In genomic region chr19:5339470-5339949, GRCh38 we compare ENCODE assay signal across 9 cellular contexts. TPM values are rescaled to one million over a fixed set of nuclear protein-coding genes. Genes with fewer than 3 reads are reported as not detected.
A peak's percentile ranks its signal among the peaks of the same experiment; 100 is the strongest.
DNase-seq lines count a peak whose midpoint lies in the region; TF ChIP-seq lines count a peak whose summit lies in the region.
"Had no signal": no experiment of that assay in that cellular context is flagged by ENCODE, and none has a peak within 500 bp of the region (broad histone marks: within the 10 kb centered on the region; RNA-seq: fewer than 3 reads in every experiment).

No MANE protein-coding gene starts in this region.

- intact Hi-C loops in Calu3 (cut with micrococcal nuclease; ENCODE audit: unreplicated experiment) = no loop called here
- intact Hi-C loops in OCI-LY7 (cut with micrococcal nuclease; ENCODE audit: unreplicated experiment) = loop anchor here (5.0 kb wide), 1 partner anchor 62 kb away; no protein-coding TSS in a partner anchor

- H3K23ac ChIP-seq in trophoblast cell (ENCODE audit: low read length) = no peak overlapping the region

- peak overlapping the region; percentile 29 for H4K8ac ChIP-seq in trophoblast cell (ENCODE audit: low read depth, low read length)

- H3K4me3 ChIP-seq in OCI-LY7 (ENCODE audit: low read depth, low read length, poor library complexity, severe bottlenecking) (peak overlapping the region; percentile 77), fibroblast of lung (replicated peaks in 1 of 4; ENCODE audit: control extremely low read depth in 1 of 4, insufficient read depth in 1 of 4, low read depth in 3 of 4, low read length in 4 of 4) (peak overlapping the region; percentile 44 to 64 (median 46)), trophoblast cell (ENCODE audit: low read depth, low read length) (peak overlapping the region; percentile 68)

- H3K9me2 ChIP-seq in OCI-LY7 (ENCODE audit: insufficient read depth, low read length) = no peaks in the 10 kb centered on the region

- CTCF ChIA-PET in Calu3 (lab: Charles Lee) = no interaction called here
- CTCF ChIA-PET in OCI-LY7 (lab: Charles Lee; ENCODE audit: unreplicated experiment) = no interaction called here

- peaks cover 50% of the 10 kb centered on the region for H3K4me1 ChIP-seq in OCI-LY7 (ENCODE audit: insufficient read depth, low read length, poor library complexity, severe bottlenecking)
- H3K4me1 ChIP-seq in fibroblast of lung (ENCODE audit: control insufficient read depth, extremely low read depth, insufficient read depth, low read length) = no peaks in the 10 kb centered on the region
- H3K4me1 ChIP-seq in trophoblast cell (ENCODE audit: control insufficient read depth in 1 of 2, insufficient read depth in 2 of 2, low read length in 2 of 2) = peaks cover 4 to 6% of the 10 kb centered on the region in 2 experiments

- POLR2A ChIA-PET in OCI-LY7 (lab: Charles Lee) = no interaction called here

- H3K79me2 ChIP-seq in OCI-LY7 (ENCODE audit: insufficient read depth, low read depth, low read length) (no peaks in the 10 kb centered on the region), fibroblast of lung (ENCODE audit: control insufficient read depth, insufficient read depth, low read length) (no peaks in the 10 kb centered on the region), trophoblast cell (ENCODE audit: control insufficient read depth, insufficient read depth, low read length, poor library complexity) (peaks cover 1% of the 10 kb centered on the region)

- H3K4me1 Mint-ChIP-seq in Calu3 (ENCODE audit: low read depth, unreplicated experiment) = peaks cover 18% of the 10 kb centered on the region

- H3K9me3 ChIP-seq in OCI-LY7 (ENCODE audit: low read length) (no peaks in the 10 kb centered on the region), fibroblast of lung (ENCODE audit: control insufficient read depth, insufficient read depth, low read depth, low read length) (no peaks in the 10 kb centered on the region), trophoblast cell (ENCODE audit: insufficient read depth, low read depth, low read length) (peaks cover 4% of the 10 kb centered on the region)

- no peaks in the 10 kb centered on the region for H3K9me3 Mint-ChIP-seq in Calu3 (ENCODE audit: low read depth, unreplicated experiment)

- H4K20me1 ChIP-seq in OCI-LY7 (ENCODE audit: insufficient read depth, low read length) = no peaks in the 10 kb centered on the region; the same call in 1 of the 2 replicates
- no peaks in the 10 kb centered on the region for H4K20me1 ChIP-seq in fibroblast of lung (ENCODE audit: control insufficient read depth, extremely low read depth, insufficient read depth, low read length)

- no peak overlapping the region for H2BK12ac ChIP-seq in trophoblast cell (ENCODE audit: low read length)

- H3K27me3 ChIP-seq in fibroblast of lung (ENCODE audit: control insufficient read depth, insufficient read depth, low read length) = peaks cover 20% of the 10 kb centered on the region
- H3K27me3 ChIP-seq in trophoblast cell (ENCODE audit: insufficient read depth, low read length) = peaks cover 20% of the 10 kb centered on the region

- peak overlapping the region; percentile 54 for H3K4ac ChIP-seq in trophoblast cell (ENCODE audit: low read depth, low read length)

- peaks cover 5% of the 10 kb centered on the region for H3K79me1 ChIP-seq in trophoblast cell (ENCODE audit: low read length)

- H3K36me3 Mint-ChIP-seq in Calu3 (ENCODE audit: insufficient read depth, unreplicated experiment) = peaks cover 16% of the 10 kb centered on the region

- TF ChIP-seq CTCF in Calu3 (IDR thresholded peaks at IDR 0.05; ENCODE audit: unreplicated experiment) = no peak
- TF ChIP-seq CTCF in OCI-LY7 (conservative IDR thresholded peaks at IDR 0.05; ENCODE audit: low read length) = no peak
- TF ChIP-seq CTCF in fibroblast of lung (conservative IDR thresholded peaks at IDR 0.05 in 1 of 2, IDR thresholded peaks at IDR 0.05 in 1 of 2; ENCODE audit: low read depth in 1 of 2, low read length in 2 of 2) = no peak

- H3K4me2 ChIP-seq in OCI-LY7 (ENCODE audit: low read length) (peak overlapping the region; percentile 84), fibroblast of lung (ENCODE audit: extremely low read depth, insufficient read depth, low read length) (peak overlapping the region; percentile 64), trophoblast cell (ENCODE audit: low read length) (peak overlapping the region; percentile 96)

- H2AFZ ChIP-seq in OCI-LY7 (ENCODE audit: low read length) = no peak overlapping the region
- H2AFZ ChIP-seq in fibroblast of lung (ENCODE audit: low read length) = no peak overlapping the region
- H2AFZ ChIP-seq in trophoblast cell (ENCODE audit: insufficient read depth, low read length, poor library complexity) = peak overlapping the region; percentile 60

- H4K91ac ChIP-seq in trophoblast cell (ENCODE audit: low read depth, low read length) = peak overlapping the region; percentile 58

- no peak overlapping the region for H4K12ac ChIP-seq in trophoblast cell (ENCODE audit: low read depth, low read length)

- H3K9ac ChIP-seq in fibroblast of lung (ENCODE audit: insufficient read depth, low read length) (no peak overlapping the region), trophoblast cell (ENCODE audit: low read length) (no peak overlapping the region)

- peak overlapping the region; percentile 69 for H3K4me3 Mint-ChIP-seq in Calu3 (ENCODE audit: low read depth, unreplicated experiment)

- peak overlapping the region; percentile 44 for H3K14ac ChIP-seq in trophoblast cell (ENCODE audit: low read length)

- H2BK120ac ChIP-seq in trophoblast cell (ENCODE audit: insufficient read depth, low read length, poor library complexity) = no peak overlapping the region

- H2AK5ac ChIP-seq in trophoblast cell (ENCODE audit: low read length) = no peak overlapping the region

- no peak overlapping the region for H3K27ac ChIP-seq in OCI-LY7 (ENCODE audit: low read depth, low read length, poor library complexity, severe bottlenecking)
- H3K27ac ChIP-seq in fibroblast of lung (ENCODE audit: insufficient read depth, low read length) = no peak overlapping the region
- no peak overlapping the region for H3K27ac ChIP-seq in trophoblast cell (ENCODE audit: low read depth, low read length)

- H3K27me3 Mint-ChIP-seq in Calu3 (ENCODE audit: unreplicated experiment) = no peaks in the 10 kb centered on the region

- BruUV-seq in Calu3 (replicated peaks; lab: Mats Ljungman, UMichigan) (no TSS peak), OCI-LY7 (replicated peaks; lab: Mats Ljungman, UMichigan) (no TSS peak)

- no CpG with 5 or more reads among the region's 34 CpGs for WGBS in trophoblast cell (ENCODE audit: extremely low coverage, insufficient coverage, insufficient read length)

- no peaks in the 10 kb centered on the region for H3K36me3 ChIP-seq in OCI-LY7 (ENCODE audit: insufficient read depth, low read length)
- no peaks in the 10 kb centered on the region for H3K36me3 ChIP-seq in fibroblast of lung (ENCODE audit: control insufficient read depth, insufficient read depth, low read length)
- H3K36me3 ChIP-seq in trophoblast cell (ENCODE audit: control insufficient read depth in 1 of 2, insufficient read depth in 2 of 2, low read length in 2 of 2) = no peaks in the 10 kb centered on the region

- DNase-seq in Calu3 (peak; percentile 23), OCI-LY7 (ENCODE audit: low spot score) (no peak), fibroblast of lung (ENCODE audit: low read depth in 2 of 2) (no peak), trophoblast cell (no peak), NCI-H524 treated with DMSO at 0.1 percent for 48 hours (lab: John Stamatoyannopoulos, UW) (no peak), NCI-H82 treated with DMSO at 0.1 percent for 48 hours (lab: John Stamatoyannopoulos, UW; ENCODE audit: unreplicated experiment) (no peak), DMS53 treated with DMSO at 0.1 percent for 48 hours (lab: John Stamatoyannopoulos, UW; ENCODE audit: unreplicated experiment) (no peak), A172 (ENCODE audit: low spot score) (no peak)
- DNase-seq: erythroblast had no signal

- no peak overlapping the region for H2BK5ac ChIP-seq in trophoblast cell (ENCODE audit: low read depth, low read length, poor library complexity)

- peak overlapping the region; percentile 85 for H3K27ac Mint-ChIP-seq in Calu3 (ENCODE audit: unreplicated experiment)

- H3K18ac ChIP-seq in trophoblast cell (ENCODE audit: low read length) = no peak overlapping the region

RNA-seq across cellular contexts. Expression of gene PTPRS, which starts 1.1 kb away (rescaled TPM):
- 91.4 and 93.0 TPM in 2 replicates for total RNA-seq in Calu3 (2022)
- 39.0 and 48.5 TPM in 2 replicates for total RNA-seq in OCI-LY7 (2014; rRNA removed; shearing (Covaris generic))
- total RNA-seq in OCI-LY7 (2022) = 76.6 and 88.7 TPM in 2 replicates
- total RNA-seq in fibroblast of lung = 129 and 136 TPM in 2 replicates
- 27.9 and 35.5 TPM in 2 replicates for polyA plus RNA-seq in fibroblast of lung
- 36.8 and 38.4 TPM in 2 replicates for polyA plus RNA-seq in fibroblast of lung (2012)
- 239 and 266 TPM in 2 replicates for polyA minus RNA-seq in fibroblast of lung (ENCODE audit: low replicate concordance)
- 17.3 and 18.1 TPM in 2 replicates for polyA plus RNA-seq in trophoblast cell (2013)
- 66.3 and 75.1 TPM in 2 replicates for total RNA-seq in A172 (2014; rRNA removed; shearing (Covaris generic))
